8 cellular contexts compared by ENCODE assay signal in the genomic region with DNA sequence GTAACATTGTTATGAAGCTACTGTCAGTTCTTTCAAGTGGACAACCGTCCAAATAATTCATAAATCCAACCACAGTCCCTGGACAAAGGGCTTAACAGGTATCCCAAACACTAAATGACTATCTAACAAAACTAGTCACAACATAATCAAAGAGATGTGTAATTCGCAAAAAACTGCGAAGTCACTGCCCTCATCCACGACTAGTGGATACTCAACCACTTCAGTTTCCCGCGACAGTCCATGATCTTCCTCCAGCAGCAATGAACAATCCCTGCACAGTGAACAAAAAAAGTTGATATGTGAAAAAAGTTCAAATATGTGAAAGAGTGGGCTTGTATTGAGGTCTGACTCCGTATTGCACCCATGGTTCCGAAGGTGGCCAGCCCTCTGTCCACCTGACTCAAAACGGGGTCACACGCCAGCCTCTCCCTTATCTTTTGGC. TPM values are rescaled to one million over a fixed set of nuclear protein-coding genes. Genes with fewer than 3 reads are reported as not detected.
A peak's percentile ranks its signal among the peaks of the same experiment; 100 is the strongest.
DNase-seq lines count a peak whose midpoint lies in the region; ATAC-seq, FAIRE-seq and TF ChIP-seq lines count a peak whose summit lies in the region.

No MANE protein-coding gene starts in this region.

- TF ChIP-seq EP300 in suprapubic skin (IDR thresholded peaks at IDR 0.05), result no peak

- peak; percentile 52 for FAIRE-seq in keratinocyte (lab: Jason Lieb, UNC)

- H3K4me1 ChIP-seq in adrenal gland (replicated peaks in 1 of 2), result peaks cover 17 to 40% of the 10 kb centered on the region in 2 donors
- peaks cover 35% of the 10 kb centered on the region for H3K4me1 ChIP-seq in keratinocyte (ENCODE audit: control insufficient read depth, extremely low read depth, insufficient read depth, low read length)
- peaks cover 34% of the 10 kb centered on the region for H3K4me1 ChIP-seq in suprapubic skin

- ATAC-seq in activated T-cell treated with anti-CD3 and anti-CD28 coated beads, Interleukin-2, amount 50 U/mL, for 72 hours (replicated peaks in 1 of 2), result no peak
- no peak for ATAC-seq in HG02759 (IDR thresholded peaks at IDR 0.05; ENCODE audit: unreplicated experiment)

- TF ChIP-seq CTCF in adrenal gland (IDR thresholded peaks at IDR 0.05) (no peak), keratinocyte (optimal IDR thresholded peaks at IDR 0.05 in 1 of 3, IDR thresholded peaks at IDR 0.05 in 1 of 3, conservative IDR thresholded peaks at IDR 0.05 in 1 of 3; ENCODE audit: extremely low read depth in 1 of 3, insufficient read depth in 2 of 3, low read length in 3 of 3) (no peak), suprapubic skin (IDR thresholded peaks at IDR 0.05) (no peak)

- no peaks in the 10 kb centered on the region for H3K27me3 Mint-ChIP-seq in activated T-cell treated with anti-CD3 and anti-CD28 coated beads, Interleukin-2, amount 50 U/mL, for 72 hours (ENCODE audit: low read depth)

- H3K9me1 ChIP-seq in keratinocyte (ENCODE audit: control insufficient read depth, extremely low read depth, insufficient read depth, low read length), result no peaks in the 10 kb centered on the region

- H3K79me2 ChIP-seq in keratinocyte (ENCODE audit: control insufficient read depth, insufficient read depth, low read length), result peaks cover 36% of the 10 kb centered on the region

- WGBS in adrenal gland, 4 donors, result 19 to 30% (median 22%) methylated on average over 10 of the region's 10 CpGs
- WGBS in suprapubic skin, result 23% methylated on average over 10 of the region's 10 CpGs

- H3K36me3 Mint-ChIP-seq in activated T-cell treated with anti-CD3 and anti-CD28 coated beads, Interleukin-2, amount 50 U/mL, for 72 hours (ENCODE audit: insufficient read depth in 2 of 2), result peaks cover 14 to 17% of the 10 kb centered on the region in 2 donors

- peak overlapping the region; percentile 73 to 92 (median 76) for H3K4me3 ChIP-seq in adrenal gland
- H3K4me3 ChIP-seq in keratinocyte (ENCODE audit: control insufficient read depth in 2 of 3, extremely low read depth in 1 of 3, insufficient read depth in 2 of 3, low read depth in 1 of 3, low read length in 3 of 3), result peak overlapping the region; percentile 84 to 97 (median 93)
- peak overlapping the region; percentile 72 for H3K4me3 ChIP-seq in suprapubic skin

- intact Hi-C loops in adrenal gland (cut with DNase I), result no loop called here

- H3K27me3 ChIP-seq in adrenal gland (no peaks in the 10 kb centered on the region), keratinocyte (ENCODE audit: control insufficient read depth, extremely low read depth, insufficient read depth, low read length) (no peaks in the 10 kb centered on the region), suprapubic skin (no peaks in the 10 kb centered on the region)

- peak overlapping the region; percentile 95 for H3K9ac ChIP-seq in keratinocyte (ENCODE audit: control insufficient read depth, extremely low read depth, insufficient read depth, low read length)

- no peak for TF ChIP-seq POLR2A in adrenal gland (IDR thresholded peaks at IDR 0.05)
- TF ChIP-seq POLR2A in suprapubic skin (IDR thresholded peaks at IDR 0.05), result no peak

- peak overlapping the region; percentile 77 for H3K4me2 ChIP-seq in keratinocyte (ENCODE audit: control insufficient read depth, extremely low read depth, insufficient read depth, low read depth, low read length)

- H3K9me3 Mint-ChIP-seq in activated T-cell treated with anti-CD3 and anti-CD28 coated beads, Interleukin-2, amount 50 U/mL, for 72 hours, result no peaks in the 10 kb centered on the region

- peaks cover 50% of the 10 kb centered on the region for H3K4me1 Mint-ChIP-seq in activated T-cell treated with anti-CD3 and anti-CD28 coated beads, Interleukin-2, amount 50 U/mL, for 72 hours (ENCODE audit: low read depth)

- H3K27ac ChIP-seq in adrenal gland (peak overlapping the region in 4 of 5 donors; percentile 84 to 94 (median 90)), keratinocyte (ENCODE audit: control insufficient read depth, insufficient read depth, low read length) (peak overlapping the region; percentile 96), suprapubic skin (peak overlapping the region; percentile 85)

- H3K9me3 ChIP-seq in adrenal gland (replicated peaks in 1 of 3), result no peaks in the 10 kb centered on the region
- H3K9me3 ChIP-seq in keratinocyte (ENCODE audit: control insufficient read depth, low read depth, low read length), result no peaks in the 10 kb centered on the region
- H3K9me3 ChIP-seq in suprapubic skin, result no peaks in the 10 kb centered on the region

- peak overlapping the region; percentile 93 for H2AFZ ChIP-seq in keratinocyte (ENCODE audit: control insufficient read depth, low read length)

- H3K27ac Mint-ChIP-seq in activated T-cell treated with anti-CD3 and anti-CD28 coated beads, Interleukin-2, amount 50 U/mL, for 72 hours, result peak overlapping the region; percentile 96

- no peak for DNase-seq in activated T-cell treated with anti-CD3 and anti-CD28 coated beads, Interleukin-2, amount 50 U/mL, for 72 hours
- DNase-seq in activated T-cell treated with anti-CD3 and anti-CD28 coated beads, Interleukin-2, amount 50 U/mL, for 48 hours, result no peak
- no peak for DNase-seq in adrenal gland
- no peak for DNase-seq in keratinocyte (ENCODE audit: low read depth, low spot score)
- no peak for DNase-seq in suprapubic skin (ENCODE audit: low spot score in 2 of 2)
- no peak for DNase-seq in NCI-H524 treated with DMSO at 0.1 percent for 48 hours (lab: John Stamatoyannopoulos, UW)
- no peak for DNase-seq in NCI-H2171 (lab: John Stamatoyannopoulos, UW)

- no peaks in the 10 kb centered on the region for H4K20me1 ChIP-seq in keratinocyte (ENCODE audit: control insufficient read depth, extremely low read depth, insufficient read depth, low read length)

- dilution Hi-C loops in keratinocyte (cut with MboI; ENCODE audit: extremely low pct_ligation_motif_present, low sequenced_read_pairs), result no loop called here

- H3K36me3 ChIP-seq in adrenal gland (replicated peaks in 1 of 2) (no peaks in the 10 kb centered on the region), keratinocyte (ENCODE audit: control insufficient read depth in 2 of 2, extremely low read depth in 1 of 2, insufficient read depth in 2 of 2, low read length in 2 of 2) (peaks cover 0 to 6% of the 10 kb centered on the region in 2 experiments), suprapubic skin (no peaks in the 10 kb centered on the region)

- H3K4me3 Mint-ChIP-seq in activated T-cell treated with anti-CD3 and anti-CD28 coated beads, Interleukin-2, amount 50 U/mL, for 72 hours, result peak overlapping the region; percentile 94 to 98

RNA-seq across cellular contexts. Expression of gene DCLRE1A, which starts 0.3 kb away (rescaled TPM):
- total RNA-seq in activated T-cell treated with anti-CD3 and anti-CD28 coated beads, Interleukin-2, amount 50 U/mL, for 72 hours, result 10 to 100 TPM; 15.4 to 16.5 TPM
- total RNA-seq in adrenal gland, result 1 to 10 TPM; 4.2 to 10.0 (median 6.1) TPM
- polyA plus RNA-seq in adrenal gland, result 10 to 100 TPM in 1 of 3 donors, 1 to 10 TPM in 2; 3.5 to 13.2 (median 4.4) TPM
- polyA plus RNA-seq in keratinocyte, result 4.3 to 6.5 TPM (median 4.8 TPM) in 3 replicates
- 2.0 TPM for polyA plus RNA-seq in keratinocyte (2011; ENCODE audit: low read depth)
- 2.8 and 6.3 TPM in 2 replicates for polyA plus RNA-seq in keratinocyte (2011; cell fraction: cytosol; rRNA removed)
- 4.4 and 5.0 TPM in 2 replicates for polyA plus RNA-seq in keratinocyte (2011; cell fraction: nucleus; rRNA removed)
- polyA plus RNA-seq in keratinocyte (2012; ENCODE audit: low replicate concordance), result 2.5 and 3.3 TPM in 2 replicates
- polyA minus RNA-seq in keratinocyte, result 1.2 to 6.6 TPM (median 4.0 TPM) in 3 replicates
- polyA minus RNA-seq in keratinocyte (2011; cell fraction: cytosol; rRNA and poly(A)+ RNA removed), result 3.3 TPM
- polyA minus RNA-seq in keratinocyte (2011; cell fraction: nucleus; rRNA and poly(A)+ RNA removed), result 3.1 and 5.8 TPM in 2 replicates
- total RNA-seq in suprapubic skin, result 1 to 10 TPM; 3.6 to 5.2 (median 4.2) TPM

RNA-seq across cellular contexts. Expression of gene NHLRC2, which starts 0.9 kb away (rescaled TPM):
- total RNA-seq in activated T-cell treated with anti-CD3 and anti-CD28 coated beads, Interleukin-2, amount 50 U/mL, for 72 hours, result 10 to 100 TPM; 30.6 to 30.9 TPM
- 10 to 100 TPM; 16.7 to 45.2 (median 40.3) TPM for total RNA-seq in adrenal gland
- polyA plus RNA-seq in adrenal gland, result 10 to 100 TPM in 1 of 3 donors, 1 to 10 TPM in 2; 5.8 to 12.7 (median 7.9) TPM
- polyA plus RNA-seq in keratinocyte, result 6.0 to 7.5 TPM (median 6.2 TPM) in 3 replicates
- polyA plus RNA-seq in keratinocyte (2011; ENCODE audit: low read depth), result 2.8 TPM
- polyA plus RNA-seq in keratinocyte (2011; cell fraction: cytosol; rRNA removed), result 2.5 and 5.1 TPM in 2 replicates
- polyA plus RNA-seq in keratinocyte (2011; cell fraction: nucleus; rRNA removed), result 9.1 and 11.3 TPM in 2 replicates
- 3.0 and 4.9 TPM in 2 replicates for polyA plus RNA-seq in keratinocyte (2012; ENCODE audit: low replicate concordance)
- 4.3 to 17.5 TPM (median 15.4 TPM) in 3 replicates for polyA minus RNA-seq in keratinocyte
- 6.7 TPM for polyA minus RNA-seq in keratinocyte (2011; cell fraction: cytosol; rRNA and poly(A)+ RNA removed)
- 12.6 and 20.9 TPM in 2 replicates for polyA minus RNA-seq in keratinocyte (2011; cell fraction: nucleus; rRNA and poly(A)+ RNA removed)
- total RNA-seq in suprapubic skin, result 10 to 100 TPM; 35.3 to 49.6 (median 42.3) TPM
